Comparison of ENCODE assay signal across 17 cellular contexts in genomic region chr3:181330821-181331563, GRCh38.
"Had no signal": no experiment of that assay in that cellular context is flagged by ENCODE, and none has a peak within 500 bp of the region (broad histone marks: within the 10 kb centered on the region; RNA-seq: fewer than 3 reads in every experiment).

No MANE protein-coding gene starts in this region.

- ATAC-seq: activated naive CD4-positive, alpha-beta T cell treated with anti-CD3 and anti-CD28 coated beads, Interleukin-2, amount 50 U/mL, for 72 hours; activated T-helper 17 cell treated with anti-CD3 and anti-CD28 coated beads, Interleukin-2, amount 50 U/mL, for 72 hours; left ventricle myocardium superior; natural killer cell had no signal

- H3K4me3 ChIP-seq: ascending aorta, esophagus muscularis mucosa, prostate gland, spleen, upper lobe of left lung had no signal

- DNase-seq: activated CD4-positive, alpha-beta T cell treated with anti-CD3 and anti-CD28 coated beads for 1 hour; activated CD8-positive, alpha-beta memory T cell treated with anti-CD3 and anti-CD28 coated beads, Interleukin-2, amount 50 U/mL, for 4 hours; activated T-cell treated with anti-CD3 and anti-CD28 coated beads, Interleukin-2, amount 50 U/mL, for 24 hours; central memory CD4-positive, alpha-beta T cell; left ventricle myocardium superior; mammary epithelial cell; natural killer cell; spleen; stimulated activated CD4-positive, alpha-beta T cell treated with anti-CD3 and anti-CD28 coated beads, Interleukin-4, amount 100 ng/mL, for 24 hours; stimulated activated naive CD4-positive, alpha-beta T cell treated with Interleukin-2 at 50 U/mL for 16 hours; T-helper 9 cell; upper lobe of left lung had no signal

- H3K27me3 ChIP-seq: ascending aorta, esophagus muscularis mucosa, spleen, upper lobe of left lung had no signal

- H3K36me3 Mint-ChIP-seq: activated naive CD4-positive, alpha-beta T cell treated with anti-CD3 and anti-CD28 coated beads, Interleukin-2, amount 50 U/mL, for 72 hours; natural killer cell had no signal

- H3K4me1 Mint-ChIP-seq: activated T-helper 17 cell treated with anti-CD3 and anti-CD28 coated beads, Interleukin-2, amount 50 U/mL, for 72 hours; natural killer cell had no signal

- H3K27ac ChIP-seq: ascending aorta, esophagus muscularis mucosa, prostate gland, spleen, upper lobe of left lung had no signal

- H3K27ac Mint-ChIP-seq: activated naive CD4-positive, alpha-beta T cell treated with anti-CD3 and anti-CD28 coated beads, Interleukin-2, amount 50 U/mL, for 72 hours; activated T-cell treated with anti-CD3 and anti-CD28 coated beads, Interleukin-2, amount 50 U/mL, for 24 hours; activated T-helper 17 cell treated with anti-CD3 and anti-CD28 coated beads, Interleukin-2, amount 50 U/mL, for 72 hours; natural killer cell had no signal

- H3K4me3 Mint-ChIP-seq: activated T-cell treated with anti-CD3 and anti-CD28 coated beads, Interleukin-2, amount 50 U/mL, for 24 hours; activated T-helper 17 cell treated with anti-CD3 and anti-CD28 coated beads, Interleukin-2, amount 50 U/mL, for 72 hours; natural killer cell had no signal

- H3K9me3 Mint-ChIP-seq: activated naive CD4-positive, alpha-beta T cell treated with anti-CD3 and anti-CD28 coated beads, Interleukin-2, amount 50 U/mL, for 72 hours; activated T-cell treated with anti-CD3 and anti-CD28 coated beads, Interleukin-2, amount 50 U/mL, for 24 hours; activated T-helper 17 cell treated with anti-CD3 and anti-CD28 coated beads, Interleukin-2, amount 50 U/mL, for 72 hours had no signal

- H3K27me3 Mint-ChIP-seq: activated T-cell treated with anti-CD3 and anti-CD28 coated beads, Interleukin-2, amount 50 U/mL, for 24 hours; activated T-helper 17 cell treated with anti-CD3 and anti-CD28 coated beads, Interleukin-2, amount 50 U/mL, for 72 hours had no signal
